ENCODE assay signal across 19 cellular contexts in the genomic region with DNA sequence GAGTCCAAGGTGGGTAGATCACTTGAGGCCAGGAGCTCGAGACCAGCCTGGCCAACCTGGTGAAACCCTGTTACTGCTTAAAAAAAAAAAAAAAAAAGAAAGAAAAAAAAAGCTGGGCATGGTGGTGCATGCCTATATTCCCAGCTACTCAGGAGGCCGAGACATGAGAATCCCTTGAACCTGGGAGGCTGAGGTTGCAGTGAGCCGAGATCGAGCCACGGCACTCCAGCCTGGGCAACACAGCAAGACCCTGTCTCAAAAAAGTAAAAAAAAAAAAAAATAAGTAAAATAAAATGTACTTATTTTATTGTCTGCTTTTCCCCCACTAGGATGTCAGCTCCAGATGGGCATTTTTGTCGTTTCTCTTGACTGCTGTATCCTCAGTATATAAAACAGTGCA.
DNase-seq lines count a peak whose midpoint lies in the region; ATAC-seq, FAIRE-seq and TF ChIP-seq lines count a peak whose summit lies in the region.
"Had no signal": no experiment of that assay in that cellular context is flagged by ENCODE, and none has a peak within 500 bp of the region (broad histone marks: within the 10 kb centered on the region; RNA-seq: fewer than 3 reads in every experiment).

No MANE protein-coding gene starts in this region.

- no peaks in the 10 kb centered on the region for H3K9me3 Mint-ChIP-seq in effector memory CD8-positive, alpha-beta T cell

- H3K4me3 ChIP-seq in KMS-11 (IDR thresholded peaks at IDR 0.05; ENCODE audit: insufficient read depth, low read depth, low read length) (no peak overlapping the region), K562 (no peak overlapping the region), mesenchymal stem cell (ENCODE audit: insufficient read depth in 1 of 2, low read depth in 1 of 2, low read length in 2 of 2) (no peak overlapping the region), stomach smooth muscle (ENCODE audit: low read length in 2 of 2) (no peak overlapping the region), left lung (no peak overlapping the region)
- H3K4me3 ChIP-seq: HAP-1 had no signal

- ATAC-seq in K562 (no peak), left lung (no peak)
- no peak for ATAC-seq in effector memory CD8-positive, alpha-beta T cell (replicated peaks)

- TF ChIP-seq RAD21 in K562 (CRISPR knock-in tag; conservative IDR thresholded peaks at IDR 0.05 in 1 of 2, IDR thresholded peaks at IDR 0.05 in 1 of 2), result no peak

- no peaks in the 10 kb centered on the region for H3K9me1 ChIP-seq in K562 (ENCODE audit: control insufficient read depth, insufficient read depth, low read length)

- intact Hi-C loops in K562 (cut with micrococcal nuclease), result no loop called here
- intact Hi-C loops in posterior cingulate gyrus (cut with DNase I), result no loop called here
- intact Hi-C loops in left lung (cut with DNase I), result no loop called here

- H3K4me1 ChIP-seq in KMS-11 (ENCODE audit: low read depth, poor library complexity, severe bottlenecking), result peaks cover 20% of the 10 kb centered on the region
- no peaks in the 10 kb centered on the region for H3K4me1 ChIP-seq in K562 (replicated peaks in 1 of 2; ENCODE audit: control insufficient read depth in 2 of 2, insufficient read depth in 2 of 2, low read length in 2 of 2)
- H3K4me1 ChIP-seq in mesenchymal stem cell (ENCODE audit: control insufficient read depth, insufficient read depth, low read depth, low read length), result peaks cover 2% of the 10 kb centered on the region
- H3K4me1 ChIP-seq in stomach smooth muscle (ENCODE audit: control insufficient read depth, insufficient read depth, low read length), result peaks cover 37% of the 10 kb centered on the region
- peaks cover 0 to 14% of the 10 kb centered on the region in 2 donors for H3K4me1 ChIP-seq in left lung
- H3K4me1 ChIP-seq: HAP-1 had no signal

- H3K79me1 ChIP-seq in mesenchymal stem cell (replicated peaks; ENCODE audit: low read length, poor library complexity, severe bottlenecking), result no peaks in the 10 kb centered on the region

- TF ChIP-seq EP300 in K562 (IDR thresholded peaks at IDR 0.05; ENCODE audit: low read length), result no peak

- H3K36me3 ChIP-seq in KMS-11 (ENCODE audit: insufficient read depth) (peaks cover 14% of the 10 kb centered on the region; the same call in 1 of the 2 replicates), K562 (ENCODE audit: control insufficient read depth, insufficient read depth, low read length) (peaks cover 74% of the 10 kb centered on the region), mesenchymal stem cell (ENCODE audit: control insufficient read depth in 1 of 2, insufficient read depth in 2 of 2, low read depth in 1 of 2, low read length in 2 of 2) (peaks cover 42 to 83% of the 10 kb centered on the region in 2 experiments), stomach smooth muscle (ENCODE audit: control insufficient read depth in 2 of 2, insufficient read depth in 2 of 2, low read length in 2 of 2) (peaks cover 13 to 18% of the 10 kb centered on the region in 2 donors), left lung (peaks cover 0 to 89% of the 10 kb centered on the region in 2 donors)

- H3K4me3 Mint-ChIP-seq in effector memory CD8-positive, alpha-beta T cell, result no peak overlapping the region
- H3K4me3 Mint-ChIP-seq: CD4-positive, alpha-beta memory T cell had no signal

- in situ Hi-C loops in K562 (cut with MboI), result no loop called here

- H2AFZ ChIP-seq in KMS-11 (ENCODE audit: low read depth) (no peak overlapping the region), K562 (ENCODE audit: low read depth, low read length) (no peak overlapping the region), mesenchymal stem cell (ENCODE audit: low read depth, low read length) (no peak overlapping the region)

- H2BK5ac ChIP-seq in mesenchymal stem cell (ENCODE audit: low read depth, low read length, poor library complexity, severe bottlenecking), result no peak overlapping the region

- no peak overlapping the region for H2BK120ac ChIP-seq in mesenchymal stem cell (ENCODE audit: low read depth, low read length)

- H4K91ac ChIP-seq in mesenchymal stem cell (ENCODE audit: low read length), result no peak overlapping the region

- POLR2A ChIA-PET in K562 (lab: Yijun Ruan, JAX), result no interaction called here

- H2BK12ac ChIP-seq in mesenchymal stem cell (ENCODE audit: low read length in 2 of 2), result no peak overlapping the region

- H3K27me3 Mint-ChIP-seq in effector memory CD8-positive, alpha-beta T cell, result no peaks in the 10 kb centered on the region
- H3K27me3 Mint-ChIP-seq: CD4-positive, alpha-beta memory T cell had no signal

- no peak overlapping the region for H2AK5ac ChIP-seq in mesenchymal stem cell (ENCODE audit: low read length, severe bottlenecking)

- no peak overlapping the region for H3K27ac Mint-ChIP-seq in effector memory CD8-positive, alpha-beta T cell

- H3K18ac ChIP-seq in mesenchymal stem cell (ENCODE audit: low read depth in 1 of 2, low read length in 2 of 2), result no peak overlapping the region

- H3K9me3 ChIP-seq in K562 (replicated peaks; ENCODE audit: control insufficient read depth, insufficient read depth, low read depth, low read length), result no peaks in the 10 kb centered on the region
- H3K9me3 ChIP-seq in mesenchymal stem cell (ENCODE audit: control insufficient read depth, low read length), result no peaks in the 10 kb centered on the region
- no peaks in the 10 kb centered on the region for H3K9me3 ChIP-seq in stomach smooth muscle (ENCODE audit: control insufficient read depth in 2 of 2, low read length in 2 of 2)
- H3K9me3 ChIP-seq in left lung, result no peaks in the 10 kb centered on the region
- H3K9me3 ChIP-seq: HAP-1 had no signal

- H3K9ac ChIP-seq in KMS-11 (no peak overlapping the region), K562 (ENCODE audit: insufficient read depth in 1 of 2, low read depth in 2 of 2, low read length in 2 of 2) (no peak overlapping the region), mesenchymal stem cell (ENCODE audit: low read length) (no peak overlapping the region), stomach smooth muscle (ENCODE audit: low read length in 2 of 2) (no peak overlapping the region)

- no peak overlapping the region for H3K14ac ChIP-seq in mesenchymal stem cell (ENCODE audit: low read length in 2 of 2)

- BruUV-seq in K562 (replicated peaks; lab: Mats Ljungman, UMichigan), result no TSS peak

- FAIRE-seq in K562 (lab: Jason Lieb, UNC), result no peak
- FAIRE-seq: GM12891, GM18507, H54 had no signal

- H3K4ac ChIP-seq in mesenchymal stem cell (ENCODE audit: low read depth in 1 of 2, low read length in 2 of 2), result no peak overlapping the region

- 95% methylated on average over 5 of the region's 6 CpGs for WGBS in K562 (ENCODE audit: insufficient coverage, low coverage, missing lambda C conversion rate)
- 100% methylated on average over 2 of the region's 6 CpGs for WGBS in mesenchymal stem cell

- H3K36me3 Mint-ChIP-seq in effector memory CD8-positive, alpha-beta T cell (ENCODE audit: insufficient read depth), result peaks cover 52% of the 10 kb centered on the region

- TF ChIP-seq CTCF in KMS-11 (conservative IDR thresholded peaks at IDR 0.05; ENCODE audit: low read depth, low read length) (no peak), K562 (IDR thresholded peaks at IDR 0.05 in 2 of 3, conservative IDR thresholded peaks at IDR 0.05 in 1 of 3; ENCODE audit: insufficient read depth in 2 of 3, low read depth in 1 of 3, low read length in 3 of 3) (no peak), left lung (IDR thresholded peaks at IDR 0.05) (no peak)

- H3K79me2 ChIP-seq in KMS-11 (ENCODE audit: insufficient read depth, low read depth) (no peaks in the 10 kb centered on the region), K562 (ENCODE audit: control insufficient read depth, insufficient read depth, low read length) (no peaks in the 10 kb centered on the region)

- no peak for DNase-seq in K562 (ENCODE audit: extremely low read depth in 1 of 4, low spot score in 3 of 4)
- DNase-seq in mesenchymal stem cell, result no peak
- DNase-seq in effector memory CD8-positive, alpha-beta T cell, result no peak
- DNase-seq in posterior cingulate gyrus, result no peak
- no peak for DNase-seq in left lung
- DNase-seq: C1 segment of cervical spinal cord; Calu3; CD4-positive, alpha-beta memory T cell; COR-L47; DMS53; DMS79 treated with DMSO at 0.1 percent for 48 hours; GF-D8; GOT3 had no signal

- H3K4me1 Mint-ChIP-seq in effector memory CD8-positive, alpha-beta T cell (ENCODE audit: low read depth in 2 of 2), result peaks cover 3 to 6% of the 10 kb centered on the region in 2 donors

- no peak overlapping the region for H3K4me2 ChIP-seq in KMS-11
- H3K4me2 ChIP-seq in K562 (ENCODE audit: insufficient read depth, low read length), result no peak overlapping the region
- H3K4me2 ChIP-seq in mesenchymal stem cell (ENCODE audit: low read length, poor library complexity, severe bottlenecking), result no peak overlapping the region

- H3K23ac ChIP-seq in mesenchymal stem cell (ENCODE audit: low read length in 2 of 2), result no peak overlapping the region

- peak overlapping the region; percentile 37 for H2BK15ac ChIP-seq in mesenchymal stem cell (ENCODE audit: low read depth, poor library complexity, severe bottlenecking)

- H4K20me1 ChIP-seq in KMS-11 (ENCODE audit: insufficient read depth) (no peaks in the 10 kb centered on the region), K562 (replicated peaks; ENCODE audit: control insufficient read depth, insufficient read depth, low read length) (no peaks in the 10 kb centered on the region)

- CTCF ChIA-PET in K562 (lab: Yijun Ruan, JAX; ENCODE audit: low intra/inter-chr PET ratio), result no interaction called here

- no peaks in the 10 kb centered on the region for H3K27me3 ChIP-seq in KMS-11 (ENCODE audit: insufficient read depth, low read depth)
- no peaks in the 10 kb centered on the region for H3K27me3 ChIP-seq in K562 (ENCODE audit: control insufficient read depth in 2 of 2, insufficient read depth in 2 of 2, low read length in 2 of 2)
- H3K27me3 ChIP-seq in mesenchymal stem cell (ENCODE audit: control insufficient read depth in 1 of 2, insufficient read depth in 1 of 2, low read length in 2 of 2), result no peaks in the 10 kb centered on the region
- H3K27me3 ChIP-seq in stomach smooth muscle (ENCODE audit: control insufficient read depth in 1 of 2, insufficient read depth in 2 of 2, low read length in 2 of 2), result no peaks in the 10 kb centered on the region
- H3K27me3 ChIP-seq in left lung, result no peaks in the 10 kb centered on the region

- no peak for TF ChIP-seq POLR2A in K562 (conservative IDR thresholded peaks at IDR 0.05)

- no peak overlapping the region for H4K8ac ChIP-seq in mesenchymal stem cell (ENCODE audit: low read length)

- H3K27ac ChIP-seq in KMS-11, result peak overlapping the region; percentile 31; the same call in 1 of the 2 replicates
- H3K27ac ChIP-seq in K562 (ENCODE audit: extremely low read depth, low read depth, low read length), result no peak overlapping the region
- no peak overlapping the region for H3K27ac ChIP-seq in mesenchymal stem cell (ENCODE audit: low read length, poor library complexity, severe bottlenecking)
- H3K27ac ChIP-seq in stomach smooth muscle (ENCODE audit: low read length), result peak overlapping the region; percentile 87
- no peak overlapping the region for H3K27ac ChIP-seq in left lung

TF ChIP-seq in K562, 482 proteins besides CTCF, POLR2A, EP300 and RAD21:
- TF ChIP-seq ZNF121 (CRISPR knock-in tag; conservative IDR thresholded peaks at IDR 0.05) (peak; percentile 86), LEF1 (IDR thresholded peaks at IDR 0.05) (no peak)
TF ChIP-seq in K562: peak in this region for 1.

Comparison
In these comparisons a context has a peak if more than half of its experiments do, and no peak if none do; other contexts are left out.
1. H3K27ac ChIP-seq: peak in KMS-11 (single experiment) and stomach smooth muscle (single experiment); none in K562 (single experiment), mesenchymal stem cell (single experiment) and left lung (0 of 2).